In the genomic region with DNA sequence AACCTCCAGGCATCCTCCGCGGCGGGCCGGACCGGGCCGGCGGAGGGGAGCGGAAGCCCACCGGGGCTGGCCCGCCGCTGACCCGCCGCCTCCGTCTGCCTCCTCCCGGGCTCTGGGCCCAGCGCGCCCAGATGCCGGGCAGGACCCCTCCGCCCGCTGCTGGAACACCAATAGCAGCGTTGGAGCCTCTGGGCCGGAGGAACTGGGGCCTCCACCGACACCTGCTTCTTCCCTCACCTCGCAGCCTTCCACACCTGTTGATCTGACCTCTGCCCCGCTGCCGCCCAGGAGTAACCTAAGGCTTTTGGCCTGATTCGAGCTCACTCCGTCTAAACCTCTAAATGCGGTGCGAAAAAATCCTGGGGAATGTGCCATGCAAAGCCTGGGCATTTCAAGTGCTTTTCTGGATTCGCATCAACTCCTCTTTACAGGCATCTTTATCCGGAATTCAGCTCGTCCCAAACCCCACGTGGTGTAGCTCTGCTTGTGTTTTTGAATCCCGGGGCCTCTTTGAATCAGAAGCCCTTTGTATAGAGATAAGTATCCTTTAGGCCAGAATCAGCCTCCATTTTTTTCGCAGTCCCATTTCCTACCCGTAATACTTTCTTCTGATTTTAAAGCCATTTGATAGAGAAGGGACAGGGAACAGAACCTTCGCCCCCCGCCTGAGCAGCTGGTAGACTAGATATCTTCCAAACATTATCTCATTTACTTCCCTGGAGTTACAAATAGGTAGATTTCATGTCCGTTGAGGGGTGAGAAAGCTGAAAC, we compare ENCODE assay signal across 8 cellular contexts. TPM values are rescaled to one million over a fixed set of nuclear protein-coding genes. Genes with fewer than 3 reads are reported as not detected.
A peak's percentile ranks its signal among the peaks of the same experiment; 100 is the strongest.
DNase-seq lines count a peak whose midpoint lies in the region; ATAC-seq and TF ChIP-seq lines count a peak whose summit lies in the region.

No MANE protein-coding gene starts in this region.

- no peaks in the 10 kb centered on the region for H3K9me3 Mint-ChIP-seq in CD8-positive, alpha-beta memory T cell

- H3K4me1 Mint-ChIP-seq in CD8-positive, alpha-beta memory T cell: peaks cover 15 to 22% (median 15%) of the 10 kb centered on the region in 3 donors

- CTCF ChIA-PET in CD8-positive, alpha-beta memory T cell (lab: Charles Lee): interaction anchor here (1.3 kb wide), 1 partner anchor 73 kb away, joined by 3 read pairs; no protein-coding TSS in a partner anchor

- H3K27me3 ChIP-seq in CD8-positive, alpha-beta memory T cell (ENCODE audit: insufficient read depth, low read length, poor library complexity, severe bottlenecking): peaks cover 4% of the 10 kb centered on the region

- intact Hi-C loops in mucosa of descending colon (cut with DNase I, micrococcal nuclease): loop anchor here (5.0 to 10.0 kb wide), 3 partner anchors 65 to 117 kb away; no protein-coding TSS in a partner anchor

- H3K4me1 ChIP-seq in CD8-positive, alpha-beta memory T cell (ENCODE audit: insufficient read depth, low read length): no peaks in the 10 kb centered on the region
- H3K4me1 ChIP-seq in mucosa of descending colon (ENCODE audit: low read depth) (peaks cover 29% of the 10 kb centered on the region), urinary bladder (ENCODE audit: insufficient read depth) (peaks cover 2% of the 10 kb centered on the region)

- no peak for DNase-seq in CD8-positive, alpha-beta memory T cell
- DNase-seq in NCI-H526 treated with DMSO at 0.1 percent for 48 hours (lab: John Stamatoyannopoulos, UW) (peak; percentile 70), dermis blood vessel endothelial cell (peak; percentile 48), mucosa of descending colon (peak; percentile 61 to 78 (median 75)), NCI-H1048 (lab: John Stamatoyannopoulos, UW) (no peak)

- ATAC-seq in GM21786 (IDR thresholded peaks at IDR 0.05; ENCODE audit: unreplicated experiment) (peak; percentile 14), mucosa of descending colon (peak; percentile 52), HG02763 (IDR thresholded peaks at IDR 0.05; ENCODE audit: unreplicated experiment) (no peak)

- no peak overlapping the region for H3K4me3 ChIP-seq in CD8-positive, alpha-beta memory T cell (ENCODE audit: low read length)
- peak overlapping the region; percentile 48 for H3K4me3 ChIP-seq in mucosa of descending colon
- H3K4me3 ChIP-seq in urinary bladder (ENCODE audit: low read depth, low read length): peak overlapping the region; percentile 85

- POLR2A ChIA-PET in CD8-positive, alpha-beta memory T cell (lab: Charles Lee): no interaction called here

- peaks cover 34 to 67% of the 10 kb centered on the region in 2 donors for H3K27me3 Mint-ChIP-seq in CD8-positive, alpha-beta memory T cell

- no peaks in the 10 kb centered on the region for H3K36me3 ChIP-seq in CD8-positive, alpha-beta memory T cell (ENCODE audit: insufficient read depth, low read length)
- H3K36me3 ChIP-seq in mucosa of descending colon (ENCODE audit: low read depth) (no peaks in the 10 kb centered on the region), urinary bladder (ENCODE audit: insufficient read depth) (no peaks in the 10 kb centered on the region)

- peak overlapping the region in 4 of 8 donors; percentile 47 to 80 (median 66) for H3K27ac Mint-ChIP-seq in CD8-positive, alpha-beta memory T cell

- 7% methylated on average over 40 of the region's 40 CpGs for WGBS in urinary bladder

- H3K9me3 ChIP-seq in CD8-positive, alpha-beta memory T cell (ENCODE audit: low read length): no peaks in the 10 kb centered on the region
- no peaks in the 10 kb centered on the region for H3K9me3 ChIP-seq in mucosa of descending colon

- TF ChIP-seq CTCF in mucosa of descending colon (IDR thresholded peaks at IDR 0.05): no peak

- peak overlapping the region; percentile 78 to 89 (median 82) for H3K4me3 Mint-ChIP-seq in CD8-positive, alpha-beta memory T cell

- no peaks in the 10 kb centered on the region for H3K36me3 Mint-ChIP-seq in CD8-positive, alpha-beta memory T cell

- H3K27ac ChIP-seq in CD8-positive, alpha-beta memory T cell (ENCODE audit: low read depth, low read length): no peak overlapping the region
- peak overlapping the region; percentile 92 for H3K27ac ChIP-seq in urinary bladder (ENCODE audit: low read depth)

RNA-seq across cellular contexts. Expression of a gene that starts 0.7 kb away (rescaled TPM):
- total RNA-seq in CD8-positive, alpha-beta memory T cell: 1 to 10 TPM; 1.6 to 2.3 TPM
- 2.8 TPM for polyA plus RNA-seq in CD8-positive, alpha-beta memory T cell
- total RNA-seq in dermis blood vessel endothelial cell (578 and 589 TPM in 2 replicates), mucosa of descending colon (100 to 1,000 TPM in 2 of 3 donors, 10 to 100 TPM in 1; 61.3 to 165 (median 129) TPM), urinary bladder (350 TPM)
- 163 TPM for polyA plus RNA-seq in urinary bladder

Comparison
In these comparisons a context has a peak if more than half of its experiments do, and no peak if none do; other contexts are left out.
1. DNase-seq: peak in NCI-H526 treated with DMSO at 0.1 percent for 48 hours (single experiment), dermis blood vessel endothelial cell (single experiment) and mucosa of descending colon (3 of 3); none in CD8-positive, alpha-beta memory T cell (0 of 5) and NCI-H1048 (single experiment).
2. RNA of a gene that starts 0.7 kb away (total RNA-seq): 578 to 589 TPM in dermis blood vessel endothelial cell, 350 TPM in urinary bladder (single experiment) and 61.3 to 165 TPM in mucosa of descending colon; 1.6 to 2.3 TPM in CD8-positive, alpha-beta memory T cell; every median in the first group is over 10 times any median in the second.